Comparison of ENCODE assay signal across 28 cellular contexts in the genomic region with DNA sequence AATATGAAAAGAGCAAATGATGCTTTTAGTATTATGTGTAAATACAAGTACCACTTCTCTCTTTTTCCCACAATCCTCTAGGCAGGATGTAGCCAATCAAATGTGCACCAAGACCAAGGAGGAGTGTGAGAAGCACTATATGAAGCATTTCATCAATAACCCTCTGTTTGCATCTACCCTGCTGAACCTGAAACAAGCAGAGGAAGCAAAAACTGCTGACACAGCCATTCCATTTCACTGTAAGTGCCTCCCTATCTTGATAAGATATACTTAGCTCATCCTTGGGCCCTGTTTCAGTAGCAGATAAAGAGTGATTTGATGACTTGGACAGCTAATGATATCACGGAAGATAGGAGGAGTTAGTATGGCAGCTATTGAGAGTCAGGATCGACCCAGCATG.
"Had no signal": no experiment of that assay in that cellular context is flagged by ENCODE, and none has a peak within 500 bp of the region (broad histone marks: within the 10 kb centered on the region; RNA-seq: fewer than 3 reads in every experiment).

No MANE protein-coding gene starts in this region.

- ATAC-seq: activated naive CD8-positive, alpha-beta T cell treated with anti-CD3 and anti-CD28 coated beads, Interleukin-2, amount 50 U/mL, for 24 hours; foreskin keratinocyte; heart left ventricle; naive thymus-derived CD4-positive, alpha-beta T cell; pancreas; WTC11 had no signal

- H3K36me3 ChIP-seq: prostate gland, uterus had no signal

- H3K27me3 Mint-ChIP-seq: activated CD4-positive, alpha-beta T cell treated with anti-CD3 and anti-CD28 coated beads, Interleukin-2, amount 10 ng/mL, durations not matched to agents 7 days and 5 days; activated naive CD4-positive, alpha-beta T cell treated with anti-CD3 and anti-CD28 coated beads, Interleukin-2, amount 50 U/mL, for 24 hours; activated naive CD8-positive, alpha-beta T cell treated with anti-CD3 and anti-CD28 coated beads, Interleukin-2, amount 50 U/mL, for 24 hours; activated T-cell treated with anti-CD3 and anti-CD28 coated beads, Interleukin-2, amount 50 U/mL, for 24 hours; naive thymus-derived CD4-positive, alpha-beta T cell had no signal

- H3K4me1 Mint-ChIP-seq: activated naive CD4-positive, alpha-beta T cell treated with anti-CD3 and anti-CD28 coated beads, Interleukin-2, amount 50 U/mL, for 24 hours; activated naive CD8-positive, alpha-beta T cell treated with anti-CD3 and anti-CD28 coated beads, Interleukin-2, amount 50 U/mL, for 24 hours; WTC11 had no signal

- H3K27ac ChIP-seq: esophagus muscularis mucosa, foreskin keratinocyte, heart left ventricle, pancreas, prostate gland, sigmoid colon, transverse colon, uterus had no signal

- H3K27me3 ChIP-seq: esophagus muscularis mucosa, foreskin keratinocyte, heart left ventricle, pancreas, sigmoid colon, transverse colon, uterus had no signal

- H3K4me3 Mint-ChIP-seq: activated CD4-positive, alpha-beta T cell treated with anti-CD3 and anti-CD28 coated beads, Interleukin-2, amount 10 ng/mL, durations not matched to agents 7 days and 5 days; activated naive CD4-positive, alpha-beta T cell treated with anti-CD3 and anti-CD28 coated beads, Interleukin-2, amount 50 U/mL, for 24 hours; activated naive CD8-positive, alpha-beta T cell treated with anti-CD3 and anti-CD28 coated beads, Interleukin-2, amount 50 U/mL, for 24 hours; activated T-cell treated with anti-CD3 and anti-CD28 coated beads, Interleukin-2, amount 50 U/mL, for 24 hours; endodermal cell; immature natural killer cell; naive thymus-derived CD4-positive, alpha-beta T cell; WTC11 had no signal

- H3K4me1 ChIP-seq: esophagus muscularis mucosa, foreskin keratinocyte, heart left ventricle, pancreas, prostate gland, sigmoid colon, transverse colon, uterus had no signal

- H3K9me3 ChIP-seq: esophagus muscularis mucosa, heart left ventricle, pancreas, prostate gland, sigmoid colon, transverse colon, uterus had no signal

- H3K4me3 ChIP-seq: esophagus muscularis mucosa, heart left ventricle, pancreas, prostate gland, sigmoid colon, transverse colon, uterus had no signal

- DNase-seq: activated CD4-positive, alpha-beta T cell treated with anti-CD3 and anti-CD28 coated beads for 1 hour; activated CD4-positive, alpha-beta T cell treated with anti-CD3 and anti-CD28 coated beads, Interleukin-2, amount 10 ng/mL, durations not matched to agents 7 days and 5 days; activated CD8-positive, alpha-beta memory T cell treated with anti-CD3 and anti-CD28 coated beads, Interleukin-2, amount 50 U/mL, for 4 hours; activated gamma-delta T cell treated with Interleukin-2 at 50 U/mL for 16 hours; activated naive CD8-positive, alpha-beta T cell treated with anti-CD3 and anti-CD28 coated beads, Interleukin-2, amount 50 U/mL, for 24 hours; activated T-cell treated with anti-CD3 and anti-CD28 coated beads, Interleukin-2, amount 50 U/mL, for 24 hours; amygdala; caudate nucleus; endodermal cell; foreskin keratinocyte; heart left ventricle; hypothalamus; immature natural killer cell; kidney; midbrain; naive thymus-derived CD4-positive, alpha-beta T cell; pancreas; retina; sigmoid colon; small intestine; stimulated activated CD4-positive, alpha-beta T cell treated with anti-CD3 and anti-CD28 coated beads, Interleukin-1b, Interleukin-23, amount 100 ng/mL, for 48 hours; stimulated activated naive CD4-positive, alpha-beta T cell; transverse colon; uterus had no signal

- H3K9me3 Mint-ChIP-seq: activated CD4-positive, alpha-beta T cell treated with anti-CD3 and anti-CD28 coated beads, Interleukin-2, amount 10 ng/mL, durations not matched to agents 7 days and 5 days; activated naive CD4-positive, alpha-beta T cell treated with anti-CD3 and anti-CD28 coated beads, Interleukin-2, amount 50 U/mL, for 24 hours; activated naive CD8-positive, alpha-beta T cell treated with anti-CD3 and anti-CD28 coated beads, Interleukin-2, amount 50 U/mL, for 24 hours; activated T-cell treated with anti-CD3 and anti-CD28 coated beads, Interleukin-2, amount 50 U/mL, for 24 hours; immature natural killer cell; naive thymus-derived CD4-positive, alpha-beta T cell; WTC11 had no signal

- H3K27ac Mint-ChIP-seq: activated CD4-positive, alpha-beta T cell treated with anti-CD3 and anti-CD28 coated beads, Interleukin-2, amount 10 ng/mL, durations not matched to agents 7 days and 5 days; activated naive CD4-positive, alpha-beta T cell treated with anti-CD3 and anti-CD28 coated beads, Interleukin-2, amount 50 U/mL, for 24 hours; activated naive CD8-positive, alpha-beta T cell treated with anti-CD3 and anti-CD28 coated beads, Interleukin-2, amount 50 U/mL, for 24 hours; activated T-cell treated with anti-CD3 and anti-CD28 coated beads, Interleukin-2, amount 50 U/mL, for 24 hours; endodermal cell; immature natural killer cell; WTC11 had no signal
